Comparison of ENCODE assay signal across 25 cellular contexts in genomic region chr3:172397716-172398405, GRCh38. TPM values are rescaled to one million over a fixed set of nuclear protein-coding genes. Genes with fewer than 3 reads are reported as not detected.
A peak's percentile ranks its signal among the peaks of the same experiment; 100 is the strongest.
DNase-seq lines count a peak whose midpoint lies in the region; ATAC-seq and TF ChIP-seq lines count a peak whose summit lies in the region.
"Had no signal": no experiment of that assay in that cellular context is flagged by ENCODE, and none has a peak within 500 bp of the region (broad histone marks: within the 10 kb centered on the region; RNA-seq: fewer than 3 reads in every experiment).

No MANE protein-coding gene starts in this region.

- H3K9me3 ChIP-seq in mucosa of descending colon: no peaks in the 10 kb centered on the region
- H3K9me3 ChIP-seq: BLaER1, lower lobe of right lung, pancreas, sigmoid colon had no signal

- no peaks in the 10 kb centered on the region for H3K27me3 Mint-ChIP-seq in Calu3 (ENCODE audit: unreplicated experiment)
- H3K27me3 Mint-ChIP-seq: activated CD4-positive, alpha-beta T cell treated with anti-CD3 and anti-CD28 coated beads for 36 hours had no signal

- H3K4me1 Mint-ChIP-seq in Calu3 (ENCODE audit: low read depth, unreplicated experiment): no peaks in the 10 kb centered on the region
- H3K4me1 Mint-ChIP-seq: activated CD4-positive, alpha-beta T cell treated with anti-CD3 and anti-CD28 coated beads for 36 hours; naive B cell had no signal

- H3K36me3 ChIP-seq in mucosa of descending colon (ENCODE audit: low read depth): no peaks in the 10 kb centered on the region
- H3K36me3 ChIP-seq: pancreas had no signal

- H3K4me3 ChIP-seq in choroid plexus epithelial cell (ENCODE audit: low read depth, low read length) (no peak overlapping the region), mucosa of descending colon (no peak overlapping the region)
- H3K4me3 ChIP-seq: BLaER1, lower lobe of right lung, pancreas, sigmoid colon, SK-N-MC had no signal

- peaks cover 77% of the 10 kb centered on the region for H3K36me3 Mint-ChIP-seq in Calu3 (ENCODE audit: insufficient read depth, unreplicated experiment)

- no peaks in the 10 kb centered on the region for H3K4me1 ChIP-seq in mucosa of descending colon (ENCODE audit: low read depth)
- H3K4me1 ChIP-seq: BLaER1, lower lobe of right lung, pancreas, sigmoid colon had no signal

- DNase-seq in Calu3 (no peak), LHCN-M2 (ENCODE audit: low read depth) (peak; percentile 46), choroid plexus epithelial cell (ENCODE audit: low read depth) (peak; percentile 89), mucosa of descending colon (no peak), T1000 (lab: John Stamatoyannopoulos, UW) (no peak), germinal center (ENCODE audit: low spot score) (no peak)
- DNase-seq: activated CD4-positive, alpha-beta T cell treated with anti-CD3 and anti-CD28 coated beads for 36 hours; activated effector memory CD4-positive, alpha-beta T cell treated with Interleukin-2 at 50 U/mL for 16 hours; amygdala; DMS 273 treated with DMSO at 0.1 percent for 48 hours; glutamatergic neuron; Karpas-422; lower lobe of right lung; naive B cell; NCI-H1436 treated with DMSO at 0.1 percent for 48 hours; NCI-H446 treated with DMSO at 0.1 percent for 48 hours; pancreas; sigmoid colon; stimulated activated CD4-positive, alpha-beta T cell treated with anti-CD3 and anti-CD28 coated beads, Interleukin-4, amount 100 ng/mL, for 24 hours had no signal

- TF ChIP-seq CTCF in Calu3 (IDR thresholded peaks at IDR 0.05; ENCODE audit: unreplicated experiment): no peak
- TF ChIP-seq CTCF in choroid plexus epithelial cell (conservative IDR thresholded peaks at IDR 0.05; ENCODE audit: low read depth, low read length): no peak
- TF ChIP-seq CTCF in mucosa of descending colon (IDR thresholded peaks at IDR 0.05): no peak

- H3K27ac Mint-ChIP-seq in Calu3 (ENCODE audit: unreplicated experiment): no peak overlapping the region
- H3K27ac Mint-ChIP-seq: activated CD4-positive, alpha-beta T cell treated with anti-CD3 and anti-CD28 coated beads for 36 hours; naive B cell had no signal

- ATAC-seq in mucosa of descending colon: peak; percentile 42
- no peak for ATAC-seq in HG03354 (IDR thresholded peaks at IDR 0.05; ENCODE audit: poor library complexity, severe bottlenecking, unreplicated experiment)
- ATAC-seq: activated CD4-positive, alpha-beta T cell treated with anti-CD3 and anti-CD28 coated beads for 36 hours; lower lobe of right lung had no signal

- no peak overlapping the region for H3K4me3 Mint-ChIP-seq in Calu3 (ENCODE audit: low read depth, unreplicated experiment)
- H3K4me3 Mint-ChIP-seq: activated CD4-positive, alpha-beta T cell treated with anti-CD3 and anti-CD28 coated beads for 36 hours; naive B cell had no signal

- intact Hi-C loops in Calu3 (cut with micrococcal nuclease; ENCODE audit: unreplicated experiment) (loop anchor here (5.0 kb wide), 1 partner anchor 79 kb away; no protein-coding TSS in a partner anchor), mucosa of descending colon (cut with DNase I, micrococcal nuclease) (no loop called here)

- BruUV-seq in Calu3 (replicated peaks; lab: Mats Ljungman, UMichigan): TSS peak; percentile 22

- CTCF ChIA-PET in Calu3 (lab: Charles Lee): interaction anchor here (0.6 to 1.4 kb wide), 4 partner anchors 29 to 198 kb away, joined by 3 to 7 read pairs (median 5); no protein-coding TSS in a partner anchor

- peaks cover 4% of the 10 kb centered on the region for H3K9me3 Mint-ChIP-seq in Calu3 (ENCODE audit: low read depth, unreplicated experiment)

RNA-seq across cellular contexts. Expression of gene GHSR, which starts 50.4 kb away (rescaled TPM):
- total RNA-seq in Calu3 (2022): not detected in 2 replicates
- total RNA-seq in LHCN-M2 (2014; rRNA removed): not detected in 2 replicates
- not detected for polyA plus RNA-seq in LHCN-M2 (2012)
- not detected for total RNA-seq in mucosa of descending colon
- total RNA-seq: activated CD4-positive, alpha-beta T cell treated with anti-CD3 and anti-CD28 coated beads for 36 hours; cerebellum; H4; lower lobe of right lung; temporal lobe had no signal
- polyA plus RNA-seq: sigmoid colon had no signal

Comparison
In these comparisons a context has a peak if more than half of its experiments do, and no peak if none do; other contexts are left out.
1. DNase-seq: peak in LHCN-M2 (single experiment) and choroid plexus epithelial cell (single experiment); none in Calu3 (single experiment), mucosa of descending colon (0 of 3), T1000 (single experiment) and germinal center (single experiment).